In genomic region chr18:31990823-31991222, GRCh38 we compare ENCODE assay signal across 10 cellular contexts.
DNase-seq lines count a peak whose midpoint lies in the region; ATAC-seq lines count a peak whose summit lies in the region.
"Had no signal": no experiment of that assay in that cellular context is flagged by ENCODE, and none has a peak within 500 bp of the region (broad histone marks: within the 10 kb centered on the region; RNA-seq: fewer than 3 reads in every experiment).

No MANE protein-coding gene starts in this region.

- DNase-seq in globus pallidus (ENCODE audit: low spot score) (peak; percentile 33), NCI-H1436 treated with DMSO at 0.1 percent for 48 hours (lab: John Stamatoyannopoulos, UW) (no peak), AG08396 (ENCODE audit: low spot score) (no peak), NCI-H2107 treated with DMSO at 0.1 percent for 48 hours (lab: John Stamatoyannopoulos, UW; ENCODE audit: unreplicated experiment) (no peak)
- DNase-seq in stimulated activated CD4-positive, alpha-beta T cell treated with anti-CD3 and anti-CD28 coated beads, Interleukin-15, amount 100 ng/mL, for 24 hours = no peak
- DNase-seq: activated T-cell treated with anti-CD3 and anti-CD28 coated beads, Interleukin-2, amount 50 U/mL, for 72 hours; Karpas-422 had no signal

- peak; percentile 100 for ATAC-seq in GM18868 (IDR thresholded peaks at IDR 0.05; ENCODE audit: unreplicated experiment)
- ATAC-seq in GM21576 (IDR thresholded peaks at IDR 0.05; ENCODE audit: unreplicated experiment) = peak; percentile 99
- peak; percentile 98 for ATAC-seq in HG03159 (IDR thresholded peaks at IDR 0.05; ENCODE audit: unreplicated experiment)
- ATAC-seq: activated T-cell treated with anti-CD3 and anti-CD28 coated beads, Interleukin-2, amount 50 U/mL, for 72 hours had no signal
